In genomic region chr18:24764766-24765165, GRCh38 we compare ENCODE assay signal across 22 cellular contexts.
A peak's percentile ranks its signal among the peaks of the same experiment; 100 is the strongest.
DNase-seq lines count a peak whose midpoint lies in the region; FAIRE-seq and TF ChIP-seq lines count a peak whose summit lies in the region.
"Had no signal": no experiment of that assay in that cellular context is flagged by ENCODE, and none has a peak within 500 bp of the region (broad histone marks: within the 10 kb centered on the region; RNA-seq: fewer than 3 reads in every experiment).

No MANE protein-coding gene starts in this region.

- FAIRE-seq in TTC549 (lab: Jason Lieb, UNC): peak; percentile 86
- FAIRE-seq: A549, GM12892, GM19239, H54 had no signal

- no peaks in the 10 kb centered on the region for H3K36me3 ChIP-seq in testis (ENCODE audit: low read depth, missing control alignments)

- H3K27ac ChIP-seq in testis: peak overlapping the region; percentile 35 to 42
- H3K27ac ChIP-seq: A549, C4-2B had no signal

- H3K4me3 ChIP-seq in testis: no peak overlapping the region
- H3K4me3 ChIP-seq: A549 had no signal

- no peak for TF ChIP-seq POLR2A in testis (IDR thresholded peaks at IDR 0.05)

- WGBS in testis, 2 donors: 84 to 86% methylated on average over 5 of the region's 5 CpGs

- H3K9me3 ChIP-seq in testis: no peaks in the 10 kb centered on the region
- H3K9me3 ChIP-seq: A549, Caco-2 had no signal

- intact Hi-C loops in testis (cut with DNase I; ENCODE audit: low total_unique reads): no loop called here

- DNase-seq in EH (ENCODE audit: low read depth) (peak; percentile 10), left kidney (ENCODE audit: low read depth, low spot score) (peak; percentile 23), testis (no peak), DMS79 treated with DMSO at 0.1 percent for 48 hours (lab: John Stamatoyannopoulos, UW) (no peak), NCI-H146 treated with DMSO at 0.1 percent for 48 hours (lab: John Stamatoyannopoulos, UW; ENCODE audit: unreplicated experiment) (no peak)
- DNase-seq in activated CD4-positive, CD25-positive, alpha-beta regulatory T cell treated with anti-CD3 and anti-CD28 coated beads, Interleukin-2, amount 50 U/mL, for 72 hours: no peak
- DNase-seq: Caco-2; CD8-positive, alpha-beta T cell; DMS 273 treated with DMSO at 0.1 percent for 48 hours; DMS79; Karpas-422; NCI-H1694; NCI-H2029 treated with DMSO at 0.1 percent for 48 hours; NCI-H526 treated with DMSO at 0.1 percent for 48 hours; Right ventricle myocardium superior; RPMI8226 had no signal

- H3K4me1 ChIP-seq in testis: peaks cover 14% of the 10 kb centered on the region
- H3K4me1 ChIP-seq: A549, Caco-2 had no signal

- H3K27me3 ChIP-seq in testis: no peaks in the 10 kb centered on the region

- no peak for TF ChIP-seq CTCF in testis (IDR thresholded peaks at IDR 0.05)

Comparison
In these comparisons a context has a peak if more than half of its experiments do, and no peak if none do; other contexts are left out.
1. DNase-seq: peak in EH (single experiment) and left kidney (single experiment); none in testis (single experiment), activated CD4-positive, CD25-positive, alpha-beta regulatory T cell treated with anti-CD3 and anti-CD28 coated beads, Interleukin-2, amount 50 U/mL, for 72 hours (single experiment), DMS79 treated with DMSO at 0.1 percent for 48 hours (single experiment) and NCI-H146 treated with DMSO at 0.1 percent for 48 hours (single experiment).